In the genomic region with DNA sequence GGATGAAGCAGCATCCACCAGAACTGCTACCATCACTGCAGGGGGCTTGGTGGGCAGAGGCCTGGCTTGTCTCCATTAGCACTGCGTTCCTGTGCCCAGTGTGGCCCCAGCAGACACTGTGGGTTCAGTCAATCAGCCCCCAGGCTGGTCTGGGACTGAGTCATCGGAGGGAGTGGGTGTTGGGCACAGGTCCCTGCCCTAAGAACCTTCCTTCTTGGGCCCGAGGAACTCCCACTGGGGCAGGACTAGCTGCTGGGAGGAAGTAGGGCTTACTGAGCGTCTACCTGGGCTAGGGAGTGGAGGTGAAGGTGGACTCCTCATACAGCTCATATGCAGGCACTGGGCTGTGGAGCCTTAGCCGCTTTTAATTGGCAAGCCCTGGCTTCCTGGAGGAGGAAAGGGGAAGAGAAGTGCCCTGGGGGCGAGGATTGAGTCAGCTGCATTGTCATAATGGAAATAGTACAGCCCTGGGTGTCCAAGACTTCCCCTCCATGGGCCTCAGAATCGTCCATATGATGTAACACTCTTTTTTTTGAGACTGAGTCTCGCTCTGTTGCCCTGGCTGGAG, we compare ENCODE assay signal across 9 cellular contexts. TPM values are rescaled to one million over a fixed set of nuclear protein-coding genes. Genes with fewer than 3 reads are reported as not detected.
A peak's percentile ranks its signal among the peaks of the same experiment; 100 is the strongest.
DNase-seq lines count a peak whose midpoint lies in the region; ATAC-seq, FAIRE-seq and TF ChIP-seq lines count a peak whose summit lies in the region.
"Had no signal": no experiment of that assay in that cellular context is flagged by ENCODE, and none has a peak within 500 bp of the region (broad histone marks: within the 10 kb centered on the region; RNA-seq: fewer than 3 reads in every experiment).

No MANE protein-coding gene starts in this region.

- no peaks in the 10 kb centered on the region for H3K27me3 Mint-ChIP-seq in activated T-cell treated with anti-CD3 and anti-CD28 coated beads, Interleukin-2, amount 50 U/mL, for 4 hours (ENCODE audit: low read depth)

- H3K4me2 ChIP-seq in SK-N-SH = no peak overlapping the region

- H3K4me1 Mint-ChIP-seq in activated T-cell treated with anti-CD3 and anti-CD28 coated beads, Interleukin-2, amount 50 U/mL, for 4 hours (ENCODE audit: low read depth) = peaks cover 78% of the 10 kb centered on the region

- no peaks in the 10 kb centered on the region for H3K9me3 ChIP-seq in SK-N-SH
- H3K9me3 ChIP-seq: ovary had no signal

- H3K27me3 ChIP-seq in SK-N-SH (ENCODE audit: insufficient read depth) = no peaks in the 10 kb centered on the region
- H3K27me3 ChIP-seq: ovary had no signal

- peak in 1 of 2 donors; percentile 4 for ATAC-seq in activated T-cell treated with anti-CD3 and anti-CD28 coated beads, Interleukin-2, amount 50 U/mL, for 4 hours
- no peak for ATAC-seq in GM21515 (IDR thresholded peaks at IDR 0.05; ENCODE audit: unreplicated experiment)

- no peak for FAIRE-seq in urothelium cell line (lab: Jason Lieb, UNC)

- POLR2A ChIA-PET in SK-N-SH (lab: Yijun Ruan, JAX) = interaction anchor here (1.9 kb wide), 1 partner anchor 34 kb away, joined by 10 read pairs; a partner anchor contains a TSS

- peaks cover 0 to 3% of the 10 kb centered on the region in 2 experiments for H3K36me3 ChIP-seq in SK-N-SH (replicated peaks in 1 of 2; ENCODE audit: control insufficient read depth in 1 of 2, insufficient read depth in 2 of 2, low read length in 1 of 2)
- H3K36me3 ChIP-seq: ovary had no signal

- CTCF ChIA-PET in SK-N-SH (lab: Yijun Ruan, JAX) = interaction anchor here (1.1 to 2.7 kb wide), 4 partner anchors 12 to 243 kb away, joined by 3 to 12 read pairs (median 8); a partner anchor contains a TSS

- TF ChIP-seq EP300 in SK-N-SH (IDR thresholded peaks at IDR 0.05; ENCODE audit: borderline replicate concordance in 1 of 2, low read depth in 1 of 2, low read length in 1 of 2) = no peak

- no peak overlapping the region for H3K4me3 ChIP-seq in SK-N-SH (ENCODE audit: low read depth in 2 of 2, low read length in 1 of 2)
- H3K4me3 ChIP-seq: ovary had no signal

- H3F3A ChIP-seq in SK-N-SH (replicated peaks; ENCODE audit: insufficient read depth) = peaks cover 32% of the 10 kb centered on the region

- TF ChIP-seq CTCF in GM20000 (IDR thresholded peaks at IDR 0.05; ENCODE audit: extremely low read depth, missing control alignments) (no peak), SK-N-SH (IDR thresholded peaks at IDR 0.05) (no peak)

- TF ChIP-seq RAD21 in SK-N-SH (IDR thresholded peaks at IDR 0.05; ENCODE audit: low read length) = no peak

- peaks cover 4 to 49% of the 10 kb centered on the region in 2 experiments; a peak in 3 of 4 replicates for H3K4me1 ChIP-seq in SK-N-SH (ENCODE audit: control insufficient read depth in 1 of 2, insufficient read depth in 2 of 2, low read depth in 1 of 2, low read length in 1 of 2)

- H3K9ac ChIP-seq in SK-N-SH = no peak overlapping the region

- no peak overlapping the region for H2AFZ ChIP-seq in SK-N-SH (ENCODE audit: low read depth)

- peaks cover 10% of the 10 kb centered on the region; the same call in 1 of the 2 replicates for H3K79me2 ChIP-seq in SK-N-SH (ENCODE audit: insufficient read depth)

- no peaks in the 10 kb centered on the region for H4K20me1 ChIP-seq in SK-N-SH (ENCODE audit: insufficient read depth)

- peak overlapping the region; percentile 76 for H3K4me3 Mint-ChIP-seq in activated T-cell treated with anti-CD3 and anti-CD28 coated beads, Interleukin-2, amount 50 U/mL, for 4 hours

- DNase-seq in CD1c-positive myeloid dendritic cell (ENCODE audit: extremely low spot score) (peak; percentile 96), GM20000 (ENCODE audit: low spot score) (peak; percentile 86), MV-4-11 (lab: John Stamatoyannopoulos, UW) (peak; percentile 95), islet precursor cell (peak; percentile 87), urothelium cell line (ENCODE audit: low spot score) (peak; percentile 36), SK-N-SH (no peak)
- DNase-seq in activated T-cell treated with anti-CD3 and anti-CD28 coated beads, Interleukin-2, amount 50 U/mL, for 4 hours = peak; percentile 35

- no peaks in the 10 kb centered on the region for H3K9me2 ChIP-seq in SK-N-SH

- H3K36me3 Mint-ChIP-seq in activated T-cell treated with anti-CD3 and anti-CD28 coated beads, Interleukin-2, amount 50 U/mL, for 4 hours (ENCODE audit: insufficient read depth) = peaks cover 15% of the 10 kb centered on the region

- H3K9me3 Mint-ChIP-seq in activated T-cell treated with anti-CD3 and anti-CD28 coated beads, Interleukin-2, amount 50 U/mL, for 4 hours = no peaks in the 10 kb centered on the region

- WGBS in SK-N-SH (ENCODE audit: low lambda C conversion rate) = 67% methylated on average over 8 of the region's 8 CpGs

- H3K27ac ChIP-seq in SK-N-SH (ENCODE audit: low read depth in 2 of 2, low read length in 1 of 2) = no peak overlapping the region
- H3K27ac ChIP-seq: ovary had no signal

TF ChIP-seq in SK-N-SH, 30 proteins besides CTCF, POLR2A, EP300 and RAD21:
- TF ChIP-seq RCOR1 (IDR thresholded peaks at IDR 0.05; ENCODE audit: low read length) = no peak
- no peak for TF ChIP-seq POLR2AphosphoS5 (IDR thresholded peaks at IDR 0.05; ENCODE audit: low read depth, low read length)
- TF ChIP-seq, protein P1, sequence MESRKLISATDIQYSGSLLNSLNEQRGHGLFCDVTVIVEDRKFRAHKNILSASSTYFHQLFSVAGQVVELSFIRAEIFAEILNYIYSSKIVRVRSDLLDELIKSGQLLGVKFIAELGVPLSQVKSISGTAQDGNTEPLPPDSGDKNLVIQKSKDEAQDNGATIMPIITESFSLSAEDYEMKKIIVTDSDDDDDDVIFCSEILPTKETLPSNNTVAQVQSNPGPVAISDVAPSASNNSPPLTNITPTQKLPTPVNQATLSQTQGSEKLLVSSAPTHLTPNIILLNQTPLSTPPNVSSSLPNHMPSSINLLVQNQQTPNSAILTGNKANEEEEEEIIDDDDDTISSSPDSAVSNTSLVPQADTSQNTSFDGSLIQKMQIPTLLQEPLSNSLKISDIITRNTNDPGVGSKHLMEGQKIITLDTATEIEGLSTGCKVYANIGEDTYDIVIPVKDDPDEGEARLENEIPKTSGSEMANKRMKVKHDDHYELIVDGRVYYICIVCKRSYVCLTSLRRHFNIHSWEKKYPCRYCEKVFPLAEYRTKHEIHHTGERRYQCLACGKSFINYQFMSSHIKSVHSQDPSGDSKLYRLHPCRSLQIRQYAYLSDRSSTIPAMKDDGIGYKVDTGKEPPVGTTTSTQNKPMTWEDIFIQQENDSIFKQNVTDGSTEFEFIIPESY (IDR thresholded peaks at IDR 0.05; ENCODE audit: borderline replicate concordance, low read depth) = no peak
- no peak for TF ChIP-seq TAF1 (IDR thresholded peaks at IDR 0.05; ENCODE audit: borderline replicate concordance, low read depth, low read length)
- no peak for TF ChIP-seq TEAD4 (IDR thresholded peaks at IDR 0.05; ENCODE audit: borderline replicate concordance, insufficient read depth)
- TF ChIP-seq RFX5 (IDR thresholded peaks at IDR 0.05; ENCODE audit: low read length) = no peak
- no peak for TF ChIP-seq FOXJ3 (CRISPR knock-in tag; IDR thresholded peaks at IDR 0.05)
- TF ChIP-seq, protein P2, sequence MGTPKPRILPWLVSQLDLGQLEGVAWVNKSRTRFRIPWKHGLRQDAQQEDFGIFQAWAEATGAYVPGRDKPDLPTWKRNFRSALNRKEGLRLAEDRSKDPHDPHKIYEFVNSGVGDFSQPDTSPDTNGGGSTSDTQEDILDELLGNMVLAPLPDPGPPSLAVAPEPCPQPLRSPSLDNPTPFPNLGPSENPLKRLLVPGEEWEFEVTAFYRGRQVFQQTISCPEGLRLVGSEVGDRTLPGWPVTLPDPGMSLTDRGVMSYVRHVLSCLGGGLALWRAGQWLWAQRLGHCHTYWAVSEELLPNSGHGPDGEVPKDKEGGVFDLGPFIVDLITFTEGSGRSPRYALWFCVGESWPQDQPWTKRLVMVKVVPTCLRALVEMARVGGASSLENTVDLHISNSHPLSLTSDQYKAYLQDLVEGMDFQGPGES (IDR thresholded peaks at IDR 0.05; ENCODE audit: low read depth, low read length) = no peak
- no peak for TF ChIP-seq CHD2 (IDR thresholded peaks at IDR 0.05; ENCODE audit: low read length, partially characterized antibody)
- TF ChIP-seq NFIC (IDR thresholded peaks at IDR 0.05; ENCODE audit: borderline replicate concordance) = no peak
- no peak for TF ChIP-seq SMC3 (IDR thresholded peaks at IDR 0.05; ENCODE audit: low read depth, low read length)

RNA-seq across cellular contexts. Expression of a gene that starts 1.4 kb away (rescaled TPM):
- 10 to 100 TPM; 26.6 to 40.0 (median 39.7) TPM for total RNA-seq in activated T-cell treated with anti-CD3 and anti-CD28 coated beads, Interleukin-2, amount 50 U/mL, for 4 hours
- polyA plus RNA-seq in SK-N-SH (2012; rRNA removed) = 19.2 and 23.9 TPM in 2 replicates
- polyA plus RNA-seq in SK-N-SH (2012; cell fraction: cytosol; rRNA removed) = 11.7 and 15.6 TPM in 2 replicates
- polyA plus RNA-seq in SK-N-SH (2012; cell fraction: nucleus; rRNA removed) = 56.2 and 60.9 TPM in 2 replicates

RNA-seq across cellular contexts. Expression of a gene that starts 5.2 kb away (rescaled TPM):
- 10 to 100 TPM; 69.7 to 76.5 (median 72.8) TPM for total RNA-seq in activated T-cell treated with anti-CD3 and anti-CD28 coated beads, Interleukin-2, amount 50 U/mL, for 4 hours
- 157 and 188 TPM in 2 replicates for polyA plus RNA-seq in SK-N-SH (2012; rRNA removed)
- polyA plus RNA-seq in SK-N-SH (2012; cell fraction: cytosol; rRNA removed) = 81.6 and 132 TPM in 2 replicates
- polyA plus RNA-seq in SK-N-SH (2012; cell fraction: nucleus; rRNA removed) = 125 and 150 TPM in 2 replicates

RNA-seq across cellular contexts. Expression of a gene that starts 18.7 kb away (rescaled TPM):
- under 1 TPM in 1 of 3 donors, not detected in 2; 0.18 TPM for total RNA-seq in activated T-cell treated with anti-CD3 and anti-CD28 coated beads, Interleukin-2, amount 50 U/mL, for 4 hours
- 0.12 TPM in 1 of 2 replicates, not detected in the other for polyA plus RNA-seq in SK-N-SH (2012; rRNA removed)
- polyA plus RNA-seq in SK-N-SH (2012; cell fraction: cytosol; rRNA removed) = not detected in 2 replicates
- 0.31 and 0.38 TPM in 2 replicates for polyA plus RNA-seq in SK-N-SH (2012; cell fraction: nucleus; rRNA removed)

RNA-seq across cellular contexts. Expression of a gene that starts 34.3 kb away (rescaled TPM):
- total RNA-seq in activated T-cell treated with anti-CD3 and anti-CD28 coated beads, Interleukin-2, amount 50 U/mL, for 4 hours = 100 to 1,000 TPM; 107 to 119 (median 115) TPM
- 41.2 and 57.8 TPM in 2 replicates for polyA plus RNA-seq in SK-N-SH (2012; rRNA removed)
- 55.6 and 67.2 TPM in 2 replicates for polyA plus RNA-seq in SK-N-SH (2012; cell fraction: cytosol; rRNA removed)
- 11.1 and 24.5 TPM in 2 replicates for polyA plus RNA-seq in SK-N-SH (2012; cell fraction: nucleus; rRNA removed)

RNA-seq across cellular contexts. Expression of a gene that starts 43.5 kb away (rescaled TPM):
- 10 to 100 TPM; 13.0 to 15.5 (median 13.3) TPM for total RNA-seq in activated T-cell treated with anti-CD3 and anti-CD28 coated beads, Interleukin-2, amount 50 U/mL, for 4 hours
- polyA plus RNA-seq in SK-N-SH (2012; rRNA removed) = 16.8 and 18.8 TPM in 2 replicates
- polyA plus RNA-seq in SK-N-SH (2012; cell fraction: cytosol; rRNA removed) = 4.5 and 7.4 TPM in 2 replicates
- polyA plus RNA-seq in SK-N-SH (2012; cell fraction: nucleus; rRNA removed) = 76.2 and 100 TPM in 2 replicates
